ENCODE assay signal across 8 cellular contexts in the genomic region with DNA sequence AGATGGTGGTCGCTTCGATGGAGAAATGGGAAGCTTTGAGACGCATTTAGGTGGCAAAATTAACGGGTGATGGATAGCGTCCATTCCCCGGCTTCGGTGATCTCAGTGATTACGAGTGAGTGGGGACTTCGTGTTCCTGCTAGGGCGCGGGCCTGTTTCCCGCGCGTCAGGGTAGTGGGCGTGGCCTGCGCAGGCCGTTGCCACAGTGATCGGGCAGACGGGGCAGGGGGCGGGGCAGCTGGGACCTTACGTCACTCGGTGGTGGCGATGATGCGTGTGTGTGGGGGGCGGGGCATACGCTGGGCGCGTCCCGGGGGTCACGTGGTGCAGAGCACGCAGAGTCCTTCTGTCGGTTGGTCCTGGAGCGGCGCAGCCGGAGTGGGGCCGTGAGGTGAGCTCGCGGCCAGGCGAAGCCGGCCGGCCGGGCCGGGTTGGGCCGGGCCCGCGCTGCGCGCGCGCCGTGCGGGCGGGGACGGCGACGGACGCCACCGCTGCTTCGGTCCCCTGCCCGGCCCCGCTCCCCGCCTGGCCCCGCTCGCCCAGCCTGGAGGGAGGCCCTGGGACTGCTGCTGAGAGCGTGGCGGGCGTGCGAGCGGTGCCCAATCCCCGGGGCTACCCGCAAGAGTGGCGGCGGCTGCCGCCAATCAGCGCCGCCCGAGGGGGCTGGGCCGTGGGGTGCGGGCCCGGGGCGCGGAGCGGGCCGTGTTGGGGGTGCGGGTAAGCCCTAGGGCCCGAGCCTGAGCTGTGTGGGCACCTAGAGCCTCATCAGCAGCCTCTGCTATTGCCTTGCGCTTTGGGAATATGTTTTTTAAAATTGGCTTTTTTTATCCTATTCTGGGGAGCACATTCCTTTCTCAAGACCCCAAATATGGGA. TPM values are rescaled to one million over a fixed set of nuclear protein-coding genes. Genes with fewer than 3 reads are reported as not detected.
DNase-seq lines count a peak whose midpoint lies in the region; ATAC-seq and TF ChIP-seq lines count a peak whose summit lies in the region.

A gene (plus strand): TSS at position 327 of the 874 bp plus-strand sequence. CDS start 29,508 bp downstream, outside the sequence.

- ATAC-seq in HG03460 (IDR thresholded peaks at IDR 0.05; ENCODE audit: unreplicated experiment) = peak; percentile 78

- POLR2A ChIA-PET in BJ (lab: Charles Lee) = no interaction called here

- H3K27me3 ChIP-seq in BJ (ENCODE audit: control insufficient read depth, insufficient read depth, low read length) = no peaks in the 10 kb centered on the region

- H3K4me3 ChIP-seq in BJ (ENCODE audit: low read depth, low read length) (peak within 1 kb of the TSS; percentile 77), choroid plexus epithelial cell (ENCODE audit: low read depth, low read length) (peak within 1 kb of the TSS; percentile 84)

- no peaks in the 10 kb centered on the region for H3K36me3 ChIP-seq in BJ (ENCODE audit: control insufficient read depth, insufficient read depth, low read length)

- CTCF ChIA-PET in BJ (lab: Yijun Ruan, JAX) = interaction anchor here (1.0 to 1.2 kb wide), 3 partner anchors 9 to 112 kb away, joined by 3 to 4 read pairs (median 3); a partner anchor contains a TSS

- DNase-seq in BJ (ENCODE audit: low read depth) (peak; percentile 69), GM19240 (ENCODE audit: insufficient read length, low spot score) (peak; percentile 78), NCI-H524 treated with DMSO at 0.1 percent for 48 hours (lab: John Stamatoyannopoulos, UW) (peak; percentile 68), choroid plexus epithelial cell (ENCODE audit: low read depth) (peak; percentile 99), kidney tubule cell (ENCODE audit: low spot score) (peak; percentile 95)
- DNase-seq in activated CD4-positive, alpha-beta T cell treated with anti-CD3 and anti-CD28 coated beads for 4 hours = peak; percentile 100
- peak; percentile 100 for DNase-seq in stimulated activated CD4-positive, alpha-beta T cell treated with anti-CD3 and anti-CD28 coated beads, Interleukin-1b, Interleukin-23, amount 100 ng/mL, for 1 hour (ENCODE audit: low read depth in 2 of 2)

- TF ChIP-seq CTCF in BJ (IDR thresholded peaks at IDR 0.05; ENCODE audit: insufficient read depth, low read depth, low read length) = no peak
- TF ChIP-seq CTCF in choroid plexus epithelial cell (conservative IDR thresholded peaks at IDR 0.05; ENCODE audit: low read depth, low read length) = no peak

RNA-seq across cellular contexts. Expression of the gene that starts here (rescaled TPM):
- polyA plus RNA-seq in BJ (2011; rRNA removed) = 23.5 and 24.9 TPM in 2 replicates
- 35.4 and 41.1 TPM in 2 replicates for polyA minus RNA-seq in BJ (2011; rRNA and poly(A)+ RNA removed)

Comparison
In these comparisons a context has a peak if more than half of its experiments do, and no peak if none do; other contexts are left out.
1. Peak in every context shown above with its lines: DNase-seq, ATAC-seq and H3K4me3 ChIP-seq.